8 cellular contexts compared by ENCODE assay signal in the genomic region with DNA sequence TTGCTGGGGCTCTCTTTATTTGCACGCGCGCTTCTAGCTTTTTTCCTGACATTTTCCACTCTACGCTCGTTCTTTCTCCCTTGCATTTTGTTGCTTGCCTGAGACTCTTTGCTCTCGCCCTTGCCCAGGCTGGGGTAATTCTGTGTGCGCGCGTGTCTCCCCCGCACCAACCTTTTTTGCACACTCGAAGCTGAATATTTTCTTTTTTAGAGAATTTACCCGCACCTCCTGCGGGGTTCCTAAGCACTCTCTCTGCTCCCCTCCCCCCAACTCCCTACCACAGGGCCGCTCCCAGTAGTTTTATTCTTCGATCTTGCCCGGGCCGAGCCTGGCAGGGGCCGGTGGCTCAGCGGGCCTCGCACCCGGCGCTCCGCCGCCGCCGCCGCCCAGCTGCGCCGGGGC. TPM values are rescaled to one million over a fixed set of nuclear protein-coding genes. Genes with fewer than 3 reads are reported as not detected.
DNase-seq lines count a peak whose midpoint lies in the region; ATAC-seq, FAIRE-seq and TF ChIP-seq lines count a peak whose summit lies in the region.

No MANE protein-coding gene starts in this region.

- H3K4me3 ChIP-seq in AG04450 (ENCODE audit: low read depth, low read length) = peak overlapping the region; percentile 74

- DNase-seq in AG04450 (ENCODE audit: low read depth, low spot score) = no peak
- peak; percentile 67 for DNase-seq in HuH-7.5 (ENCODE audit: low spot score)
- DNase-seq in central memory CD4-positive, alpha-beta T cell = peak; percentile 3
- peak; percentile 13 for DNase-seq in myocyte (ENCODE audit: low read depth)
- DNase-seq in stimulated activated CD8-positive, alpha-beta memory T cell treated with anti-CD3 and anti-CD28 coated beads, Interleukin-4, amount 100 ng/mL, for 48 hours = no peak
- no peak for DNase-seq in RCC 7860 (ENCODE audit: low spot score)
- no peak for DNase-seq in NCI-H526 (lab: John Stamatoyannopoulos, UW)

- no peak for ATAC-seq in esophagus mucosa

- CTCF ChIA-PET in AG04450 (lab: Charles Lee) = interaction anchor here (0.6 to 2.2 kb wide), 6 partner anchors 298 to 851 kb away, joined by 3 to 10 read pairs (median 6); partner anchors contain the start of gene XXYLT1

- POLR2A ChIA-PET in AG04450 (lab: Yijun Ruan, JAX) = interaction anchor here (0.7 to 4.5 kb wide), 22 partner anchors 12 to 857 kb away, joined by 3 to 32 read pairs (median 4); partner anchors contain the start of genes LSG1, PPP1R2 and XXYLT1

- no peak for TF ChIP-seq CTCF in AG04450 (IDR thresholded peaks at IDR 0.05; ENCODE audit: low read depth, low read length)

- H3K27ac ChIP-seq in AG04450 (ENCODE audit: low read depth, low read length) = no peak overlapping the region

- H3K27me3 ChIP-seq in AG04450 (ENCODE audit: control insufficient read depth, insufficient read depth, low read length) = no peaks in the 10 kb centered on the region

- no peak for FAIRE-seq in RCC 7860 (lab: Jason Lieb, UNC)

- H3K9me3 ChIP-seq in AG04450 (ENCODE audit: control insufficient read depth, insufficient read depth, low read length) = no peaks in the 10 kb centered on the region; the same call in 1 of the 2 replicates

RNA-seq across cellular contexts. Expression of gene FAM43A, which starts 0.7 kb away (rescaled TPM):
- 7.6 and 8.1 TPM in 2 replicates for polyA plus RNA-seq in AG04450 (2011; rRNA removed)
- polyA minus RNA-seq in AG04450 (2011; rRNA and poly(A)+ RNA removed) = 2.9 and 3.3 TPM in 2 replicates
- 2.2 and 2.9 TPM in 2 replicates for total RNA-seq in myocyte
- polyA plus RNA-seq in myocyte (2012) = 0.43 TPM
- 23.4 TPM for total RNA-seq in esophagus mucosa

RNA-seq across cellular contexts. Expression of gene LSG1, which starts 14.4 kb away (rescaled TPM):
- 30.2 and 34.0 TPM in 2 replicates for polyA plus RNA-seq in AG04450 (2011; rRNA removed)
- polyA minus RNA-seq in AG04450 (2011; rRNA and poly(A)+ RNA removed) = 45.2 and 48.7 TPM in 2 replicates
- total RNA-seq in myocyte (32.1 and 32.6 TPM in 2 replicates), esophagus mucosa (21.6 TPM)
- polyA plus RNA-seq in myocyte (2012) = 26.5 TPM

RNA-seq across cellular contexts. Expression of gene TMEM44, which starts 53.2 kb away (rescaled TPM):
- polyA plus RNA-seq in AG04450 (2011; rRNA removed) = 14.0 and 16.8 TPM in 2 replicates
- polyA minus RNA-seq in AG04450 (2011; rRNA and poly(A)+ RNA removed) = 15.5 and 17.5 TPM in 2 replicates
- total RNA-seq in myocyte (16.7 and 21.1 TPM in 2 replicates), esophagus mucosa (7.9 TPM)
- polyA plus RNA-seq in myocyte (2012) = 16.7 TPM

Comparison
In these comparisons a context has a peak if more than half of its experiments do, and no peak if none do; other contexts are left out.
1. DNase-seq: peak in HuH-7.5 (single experiment), central memory CD4-positive, alpha-beta T cell (single experiment) and myocyte (single experiment); none in AG04450 (single experiment), stimulated activated CD8-positive, alpha-beta memory T cell treated with anti-CD3 and anti-CD28 coated beads, Interleukin-4, amount 100 ng/mL, for 48 hours (single experiment), RCC 7860 (single experiment) and NCI-H526 (0 of 2).